In genomic region chrX:153687121-153688039, GRCh38 we compare ENCODE assay signal across 8 cellular contexts. TPM values are rescaled to one million over a fixed set of nuclear protein-coding genes. Genes with fewer than 3 reads are reported as not detected.
A peak's percentile ranks its signal among the peaks of the same experiment; 100 is the strongest.
DNase-seq lines count a peak whose midpoint lies in the region; ATAC-seq and TF ChIP-seq lines count a peak whose summit lies in the region.

SLC6A8 (plus strand) TSS chrX:153687926; CDS start chrX:153688575, 649 bp downstream.

- peaks cover 0 to 24% (median 20%) of the 10 kb centered on the region in 4 donors for H3K4me1 ChIP-seq in stomach

- POLR2A ChIA-PET in activated B cell treated with CpG ODN at 0.5 μM for 24 hours (lab: Charles Lee): interaction anchor here (1.0 kb wide), 1 partner anchor 39 kb away, joined by 3 read pairs; no protein-coding TSS in a partner anchor

- H3K9me3 Mint-ChIP-seq in activated B cell treated with CpG ODN at 0.5 μM for 24 hours (no peaks in the 10 kb centered on the region), memory B cell (peaks cover 2% of the 10 kb centered on the region)
- H3K9me3 Mint-ChIP-seq in effector memory CD8-positive, alpha-beta T cell: no peaks in the 10 kb centered on the region

- peak within 1 kb of the TSS in 3 of 5 donors; percentile 49 to 82 (median 74) for H3K27ac ChIP-seq in stomach

- peaks cover 0 to 14% (median 4%) of the 10 kb centered on the region in 4 donors for H3K9me3 ChIP-seq in stomach

- CTCF ChIA-PET in activated B cell treated with CpG ODN at 0.5 μM for 24 hours (lab: Charles Lee): interaction anchor here (0.8 to 1.1 kb wide), 2 partner anchors 17 to 81 kb away, joined by 3 read pairs; no protein-coding TSS in a partner anchor

- TF ChIP-seq CTCF in activated B cell treated with CpG ODN at 0.5 μM for 24 hours (IDR thresholded peaks at IDR 0.05) (no peak), stomach (IDR thresholded peaks at IDR 0.05) (peak in 2 of 7 experiments; percentile 14 to 37)

- DNase-seq in NCI-H1417 (lab: John Stamatoyannopoulos, UW) (peak; percentile 71 to 80 (median 74)), NCI-H1417 treated with DMSO at 0.1 percent for 48 hours (lab: John Stamatoyannopoulos, UW) (no peak), NCI-H1436 (lab: John Stamatoyannopoulos, UW) (peak; percentile 68), activated B cell treated with CpG ODN at 0.5 μM for 24 hours (peak; percentile 34), memory B cell (ENCODE audit: low spot score in 2 of 2) (peak in 1 of 2 donors; percentile 39), stomach (peak; percentile 74)
- DNase-seq in effector memory CD8-positive, alpha-beta T cell: no peak

- intact Hi-C loops in activated B cell treated with CpG ODN at 0.5 μM for 24 hours (cut with micrococcal nuclease) (loop anchor here (2.0 to 10.0 kb wide), 3 partner anchors 35 to 259 kb away; partner anchors contain the start of genes ABCD1, BCAP31 and PLXNB3), stomach (cut with DNase I; ENCODE audit: low total_unique reads) (no loop called here)

- no peak for TF ChIP-seq POLR2A in stomach (IDR thresholded peaks at IDR 0.05)

- peaks cover 8 to 21% (median 20%) of the 10 kb centered on the region in 3 donors for H3K27me3 ChIP-seq in stomach

- H3K27ac Mint-ChIP-seq in activated B cell treated with CpG ODN at 0.5 μM for 24 hours (no peak within 1 kb of the TSS), memory B cell (no peak within 1 kb of the TSS)
- H3K27ac Mint-ChIP-seq in effector memory CD8-positive, alpha-beta T cell: peak within 1 kb of the TSS in 1 of 2 donors; percentile 87

- H3K4me3 Mint-ChIP-seq in activated B cell treated with CpG ODN at 0.5 μM for 24 hours (peak within 1 kb of the TSS; percentile 83), memory B cell (peak within 1 kb of the TSS; percentile 94)
- peak within 1 kb of the TSS; percentile 83 to 86 for H3K4me3 Mint-ChIP-seq in effector memory CD8-positive, alpha-beta T cell

- H3K4me1 Mint-ChIP-seq in activated B cell treated with CpG ODN at 0.5 μM for 24 hours (no peaks in the 10 kb centered on the region), memory B cell (peaks cover 2% of the 10 kb centered on the region)
- no peaks in the 10 kb centered on the region for H3K4me1 Mint-ChIP-seq in effector memory CD8-positive, alpha-beta T cell (ENCODE audit: low read depth in 2 of 2)

- ATAC-seq in activated B cell treated with CpG ODN at 0.5 μM for 24 hours (ENCODE audit: low read depth) (peak; percentile 68), memory B cell (ENCODE audit: low read depth) (peak; percentile 55), GM21390 (IDR thresholded peaks at IDR 0.05; ENCODE audit: unreplicated experiment) (no peak)
- peak; percentile 46 for ATAC-seq in effector memory CD8-positive, alpha-beta T cell (replicated peaks)

- no peaks in the 10 kb centered on the region for H3K36me3 ChIP-seq in stomach

- H3K27me3 Mint-ChIP-seq in activated B cell treated with CpG ODN at 0.5 μM for 24 hours (peaks cover 3% of the 10 kb centered on the region), memory B cell (peaks cover 3% of the 10 kb centered on the region)
- H3K27me3 Mint-ChIP-seq in effector memory CD8-positive, alpha-beta T cell: peaks cover 0 to 8% of the 10 kb centered on the region in 2 donors

- H3K4me3 ChIP-seq in stomach: peak within 1 kb of the TSS; percentile 45 to 50 (median 45)

- no peaks in the 10 kb centered on the region for H3K36me3 Mint-ChIP-seq in activated B cell treated with CpG ODN at 0.5 μM for 24 hours (ENCODE audit: low read depth)
- H3K36me3 Mint-ChIP-seq in effector memory CD8-positive, alpha-beta T cell (ENCODE audit: insufficient read depth): no peaks in the 10 kb centered on the region
- H3K36me3 Mint-ChIP-seq in memory B cell: no peaks in the 10 kb centered on the region

- WGBS in stomach, 5 donors: 1 to 41% (median 12%) methylated on average over 7 to 41 of the region's 66 CpGs

- no peak for TF ChIP-seq EP300 in stomach (IDR thresholded peaks at IDR 0.05)

RNA-seq across cellular contexts. Expression of gene SLC6A8, which starts in this region (rescaled TPM):
- 0.81 and 1.2 TPM in 2 replicates for total RNA-seq in activated B cell treated with CpG ODN at 0.5 μM for 24 hours
- total RNA-seq in stomach: 10 to 100 TPM; 17.7 to 32.7 (median 19.1) TPM
- 10 to 100 TPM in 2 of 3 donors, 1 to 10 TPM in 1; 7.3 to 30.9 (median 15.9) TPM for polyA plus RNA-seq in stomach

Comparison
In these comparisons a context has a peak if more than half of its experiments do, and no peak if none do; other contexts are left out.
1. DNase-seq: peak in NCI-H1417 (3 of 3), NCI-H1436 (single experiment), activated B cell treated with CpG ODN at 0.5 μM for 24 hours (single experiment) and stomach (single experiment); none in NCI-H1417 treated with DMSO at 0.1 percent for 48 hours (single experiment) and effector memory CD8-positive, alpha-beta T cell (0 of 3).
2. Peak in every context shown above with its lines, with median percentiles within 50 percentile points of each other: H3K4me3 Mint-ChIP-seq.